In the genomic region with DNA sequence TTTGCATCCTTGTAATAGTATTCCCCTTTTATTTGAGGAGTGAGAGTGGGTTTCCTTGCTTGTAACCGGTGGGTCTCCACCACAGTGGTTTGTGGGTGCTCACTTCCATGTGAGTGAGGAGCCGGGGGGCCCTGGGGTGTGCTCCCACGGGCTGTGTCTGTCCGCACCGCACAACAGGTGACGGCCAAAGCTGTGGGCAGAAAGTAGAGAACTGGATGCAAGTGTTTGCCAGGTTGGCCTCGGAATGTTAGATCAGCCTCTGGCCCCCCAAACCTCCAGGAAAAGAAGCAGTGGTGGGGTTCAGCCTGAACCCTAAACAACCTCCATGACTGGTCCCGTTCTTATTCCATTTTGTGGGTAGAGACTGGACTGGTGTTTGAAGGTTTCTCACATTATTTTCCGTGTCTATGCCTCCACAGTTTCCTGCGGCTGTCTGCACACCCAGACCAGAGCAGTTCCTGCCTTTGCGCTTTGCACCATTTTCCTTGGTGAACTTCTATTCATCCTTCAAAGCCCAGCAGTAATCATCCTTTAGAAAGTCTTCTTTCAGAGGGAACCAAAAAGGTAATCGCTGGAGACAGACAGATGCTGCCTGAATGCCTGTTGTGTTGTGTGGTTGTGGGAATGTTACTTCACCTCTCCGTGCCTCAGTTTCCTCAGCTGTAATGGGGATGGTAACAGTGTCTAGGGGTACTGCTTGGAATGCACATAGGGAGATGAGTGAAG, we compare ENCODE assay signal across 13 cellular contexts.
"Had no signal": no experiment of that assay in that cellular context is flagged by ENCODE, and none has a peak within 500 bp of the region (broad histone marks: within the 10 kb centered on the region; RNA-seq: fewer than 3 reads in every experiment).

No MANE protein-coding gene starts in this region.

- H3K4me1 ChIP-seq: adrenal gland, pancreas had no signal

- H3K9me3 ChIP-seq: adrenal gland, pancreas had no signal

- H3K27me3 ChIP-seq: adrenal gland, pancreas, tibial nerve had no signal

- H3K27ac ChIP-seq: adrenal gland, pancreas, SK-N-MC, tibial nerve had no signal

- H3K36me3 ChIP-seq: adrenal gland, pancreas, tibial nerve had no signal

- ATAC-seq: esophagus mucosa; left cardiac atrium; pancreas; stimulated activated memory B cell treated with anti-CD40 and anti-IgM and Interleukin-4, amounts not matched to agents 10 μg/mL and 1 μg/mL and 100 μg/mL, for 72 hours had no signal

- H3K4me3 ChIP-seq: adrenal gland, pancreas, SK-N-MC, tibial nerve had no signal

- DNase-seq: activated CD4-positive, alpha-beta T cell treated with anti-CD3 and anti-CD28 coated beads, Interleukin-2, amount 50 U/mL, for 1 hour; activated naive CD4-positive, alpha-beta T cell; glutamatergic neuron; immature natural killer cell; left cardiac atrium; retina; small intestine had no signal
